27 cellular contexts compared by ENCODE assay signal in genomic region chr17:36542755-36543154, GRCh38. TPM values are rescaled to one million over a fixed set of nuclear protein-coding genes. Genes with fewer than 3 reads are reported as not detected.
A peak's percentile ranks its signal among the peaks of the same experiment; 100 is the strongest.
DNase-seq lines count a peak whose midpoint lies in the region; TF ChIP-seq lines count a peak whose summit lies in the region.
"Had no signal": no experiment of that assay in that cellular context is flagged by ENCODE, and none has a peak within 500 bp of the region (broad histone marks: within the 10 kb centered on the region; RNA-seq: fewer than 3 reads in every experiment).

No MANE protein-coding gene starts in this region.

- peaks cover 27% of the 10 kb centered on the region for H3F3A ChIP-seq in MM.1S (ENCODE audit: insufficient read depth, low read length)

- 0 out of 20 replicates have a peak overlapping the region, but pooled peaks of 1 of the 10 experiments have one; percentile 93 for H3K4me3 ChIP-seq in BLaER1 treated with 17β-estradiol and CSF1 and Interleukin-3, amounts not matched to agents 10 nM and 100 nM
- H3K4me3 ChIP-seq in MM.1S (ENCODE audit: low read length) = no peak overlapping the region
- H3K4me3 ChIP-seq: thyroid gland had no signal

- no peaks in the 10 kb centered on the region for H3K9me2 ChIP-seq in MM.1S (replicated peaks; ENCODE audit: insufficient read depth, low read length)

- H3K9ac ChIP-seq in BLaER1 treated with 17β-estradiol and CSF1 and Interleukin-3, amounts not matched to agents 10 nM and 100 nM = peak overlapping the region in 3 of 11 experiments; percentile 99 to 100 (median 99); a peak in 3 of 22 replicates
- no peak overlapping the region for H3K9ac ChIP-seq in MM.1S (ENCODE audit: low read length)

- no peaks in the 10 kb centered on the region for H3K27me3 ChIP-seq in BLaER1 treated with 17β-estradiol and CSF1 and Interleukin-3, amounts not matched to agents 10 nM and 100 nM
- H3K27me3 ChIP-seq in MM.1S (replicated peaks; ENCODE audit: insufficient read depth, low read length) = no peaks in the 10 kb centered on the region
- H3K27me3 ChIP-seq: ascending aorta, gastrocnemius medialis, thyroid gland had no signal

- no peaks in the 10 kb centered on the region for H3K9me3 ChIP-seq in BLaER1 treated with 17β-estradiol and CSF1 and Interleukin-3, amounts not matched to agents 10 nM and 100 nM (replicated peaks in 1 of 11)
- H3K9me3 ChIP-seq in MM.1S (replicated peaks; ENCODE audit: insufficient read depth, low read length) = no peaks in the 10 kb centered on the region
- H3K9me3 ChIP-seq: ascending aorta, gastrocnemius medialis, prostate gland, thyroid gland had no signal

- no peak for TF ChIP-seq CTCF in MM.1S (IDR thresholded peaks at IDR 0.05; ENCODE audit: low read length)

- no peak overlapping the region for H2AFZ ChIP-seq in MM.1S (ENCODE audit: low read length)

- H3K27ac ChIP-seq in BLaER1 treated with 17β-estradiol and CSF1 and Interleukin-3, amounts not matched to agents 10 nM and 100 nM = peak overlapping the region in 2 of 11 experiments; percentile 100; a peak in 1 of 22 replicates
- no peak overlapping the region for H3K27ac ChIP-seq in MM.1S (ENCODE audit: low read length)
- H3K27ac ChIP-seq: thyroid gland had no signal

- peaks cover 19% of the 10 kb centered on the region for H3K4me1 Mint-ChIP-seq in activated CD4-positive, alpha-beta T cell treated with anti-CD3 and anti-CD28 coated beads, Interleukin-2, amount 10 ng/mL, durations not matched to agents 24 days and 14 days
- peaks cover 9% of the 10 kb centered on the region for H3K4me1 Mint-ChIP-seq in dendritic cell treated with granulocyte-macrophage colony-stimulating factor and Interleukin-4, amounts not matched to agents 40 ng/mL and 50 ng/mL, for 4 days (ENCODE audit: low read depth)

- H3K4me1 ChIP-seq in BLaER1 treated with 17β-estradiol and CSF1 and Interleukin-3, amounts not matched to agents 10 nM and 100 nM = peaks cover 17 to 27% (median 22%) of the 10 kb centered on the region in 10 experiments
- peaks cover 17% of the 10 kb centered on the region for H3K4me1 ChIP-seq in MM.1S (ENCODE audit: low read length)

- no peaks in the 10 kb centered on the region for H3K9me3 Mint-ChIP-seq in activated CD4-positive, alpha-beta T cell treated with anti-CD3 and anti-CD28 coated beads, Interleukin-2, amount 10 ng/mL, durations not matched to agents 24 days and 14 days
- H3K9me3 Mint-ChIP-seq in dendritic cell treated with granulocyte-macrophage colony-stimulating factor and Interleukin-4, amounts not matched to agents 40 ng/mL and 50 ng/mL, for 4 days = no peaks in the 10 kb centered on the region

- H3K27ac Mint-ChIP-seq in activated CD4-positive, alpha-beta T cell treated with anti-CD3 and anti-CD28 coated beads, Interleukin-2, amount 10 ng/mL, durations not matched to agents 24 days and 14 days = no peak overlapping the region
- H3K27ac Mint-ChIP-seq in dendritic cell treated with granulocyte-macrophage colony-stimulating factor and Interleukin-4, amounts not matched to agents 40 ng/mL and 50 ng/mL, for 4 days = peak overlapping the region; percentile 99

- peaks cover 41% of the 10 kb centered on the region for H3K79me2 ChIP-seq in MM.1S (ENCODE audit: low read length)

- H4K20me1 ChIP-seq in BLaER1 treated with 17β-estradiol and CSF1 and Interleukin-3, amounts not matched to agents 10 nM and 100 nM = peaks cover 21 to 24% (median 22%) of the 10 kb centered on the region in 11 experiments
- peaks cover 13% of the 10 kb centered on the region for H4K20me1 ChIP-seq in MM.1S (ENCODE audit: insufficient read depth, low read length)

- H3K4me3 Mint-ChIP-seq in activated CD4-positive, alpha-beta T cell treated with anti-CD3 and anti-CD28 coated beads, Interleukin-2, amount 10 ng/mL, durations not matched to agents 24 days and 14 days = no peak overlapping the region
- no peak overlapping the region for H3K4me3 Mint-ChIP-seq in dendritic cell treated with granulocyte-macrophage colony-stimulating factor and Interleukin-4, amounts not matched to agents 40 ng/mL and 50 ng/mL, for 4 days

- H3K36me3 Mint-ChIP-seq in activated CD4-positive, alpha-beta T cell treated with anti-CD3 and anti-CD28 coated beads, Interleukin-2, amount 10 ng/mL, durations not matched to agents 24 days and 14 days (ENCODE audit: low read depth) = peaks cover 30% of the 10 kb centered on the region
- peaks cover 49% of the 10 kb centered on the region for H3K36me3 Mint-ChIP-seq in dendritic cell treated with granulocyte-macrophage colony-stimulating factor and Interleukin-4, amounts not matched to agents 40 ng/mL and 50 ng/mL, for 4 days (ENCODE audit: low read depth)

- intact Hi-C loops in activated CD4-positive, alpha-beta T cell treated with anti-CD3 and anti-CD28 coated beads, Interleukin-2, amount 10 ng/mL, durations not matched to agents 24 days and 14 days (cut with micrococcal nuclease) = loop anchor here (10.0 kb wide), 3 partner anchors 182 to 958 kb away; partner anchors contain the start of genes AATF and AP2B1
- intact Hi-C loops in dendritic cell treated with granulocyte-macrophage colony-stimulating factor and Interleukin-4, amounts not matched to agents 40 ng/mL and 50 ng/mL, for 4 days (cut with micrococcal nuclease) = loop anchor here (5.0 kb wide), 1 partner anchor 405 kb away; the partner anchor contains the start of gene AATF

- peaks cover 24 to 52% (median 41%) of the 10 kb centered on the region in 11 experiments for H3K36me3 ChIP-seq in BLaER1 treated with 17β-estradiol and CSF1 and Interleukin-3, amounts not matched to agents 10 nM and 100 nM
- peaks cover 5% of the 10 kb centered on the region; the same call in 1 of the 2 replicates for H3K36me3 ChIP-seq in MM.1S (replicated peaks; ENCODE audit: insufficient read depth, low read length)
- H3K36me3 ChIP-seq: prostate gland, thyroid gland had no signal

- DNase-seq in activated CD4-positive, alpha-beta T cell treated with anti-CD3 and anti-CD28 coated beads, Interleukin-2, amount 10 ng/mL, durations not matched to agents 24 days and 14 days = peak; percentile 52
- no peak for DNase-seq in activated CD4-positive, alpha-beta T cell treated with anti-CD3 and anti-CD28 coated beads, Interleukin-2, amount 50 U/mL, for 48 hours
- DNase-seq in MM.1S (no peak), NCI-H2196 treated with DMSO at 0.1 percent for 48 hours (lab: John Stamatoyannopoulos, UW; ENCODE audit: unreplicated experiment) (no peak), GF-D8 (lab: John Stamatoyannopoulos, UW) (no peak)
- DNase-seq in effector CD8-positive, alpha-beta T cell (lab: John Stamatoyannopoulos, UW) = no peak
- DNase-seq: 8988T; activated CD4-positive, CD25-positive, alpha-beta regulatory T cell treated with anti-CD3 and anti-CD28 coated beads, Interleukin-2, amount 50 U/mL, for 72 hours; activated naive CD4-positive, alpha-beta T cell treated with Interleukin-2 at 50 U/mL for 16 hours; cerebellar nuclear complex; COR-L47; effector CD4-positive, alpha-beta T cell; gastrocnemius medialis; hypothalamus; NCI-H1092; NCI-H1930; NCI-H2227 treated with DMSO at 0.1 percent for 48 hours; NCI-H748 treated with DMSO at 0.1 percent for 48 hours; Right ventricle myocardium superior; small intestine; stimulated activated CD4-positive, alpha-beta T cell treated with anti-CD3 and anti-CD28 coated beads, Interleukin-2, amount 100 ng/mL, for 48 hours; stimulated activated naive CD4-positive, alpha-beta T cell; thyroid gland had no signal

- peak overlapping the region in 9 of 11 experiments; percentile 72 to 94 (median 91); a peak in 17 of 22 replicates for H3K4me2 ChIP-seq in BLaER1 treated with 17β-estradiol and CSF1 and Interleukin-3, amounts not matched to agents 10 nM and 100 nM
- H3K4me2 ChIP-seq in MM.1S (ENCODE audit: low read depth, low read length) = peak overlapping the region; percentile 77; the same call in 1 of the 2 replicates

- H3K27me3 Mint-ChIP-seq in activated CD4-positive, alpha-beta T cell treated with anti-CD3 and anti-CD28 coated beads, Interleukin-2, amount 10 ng/mL, durations not matched to agents 24 days and 14 days = no peaks in the 10 kb centered on the region
- no peaks in the 10 kb centered on the region for H3K27me3 Mint-ChIP-seq in dendritic cell treated with granulocyte-macrophage colony-stimulating factor and Interleukin-4, amounts not matched to agents 40 ng/mL and 50 ng/mL, for 4 days

RNA-seq across cellular contexts. Expression of gene GGNBP2, which starts 2.0 kb away (rescaled TPM):
- 70.2 and 75.3 TPM in 2 replicates for total RNA-seq in activated CD4-positive, alpha-beta T cell treated with anti-CD3 and anti-CD28 coated beads, Interleukin-2, amount 10 ng/mL, durations not matched to agents 24 days and 14 days

RNA-seq across cellular contexts. Expression of gene PIGW, which starts 8.0 kb away (rescaled TPM):
- 30.4 and 30.5 TPM in 2 replicates for total RNA-seq in activated CD4-positive, alpha-beta T cell treated with anti-CD3 and anti-CD28 coated beads, Interleukin-2, amount 10 ng/mL, durations not matched to agents 24 days and 14 days

RNA-seq across cellular contexts. Expression of gene MYO19, which starts 8.1 kb away (rescaled TPM):
- 167 and 172 TPM in 2 replicates for total RNA-seq in activated CD4-positive, alpha-beta T cell treated with anti-CD3 and anti-CD28 coated beads, Interleukin-2, amount 10 ng/mL, durations not matched to agents 24 days and 14 days

RNA-seq across cellular contexts. Expression of gene DHRS11, which starts 48.9 kb away (rescaled TPM):
- total RNA-seq in activated CD4-positive, alpha-beta T cell treated with anti-CD3 and anti-CD28 coated beads, Interleukin-2, amount 10 ng/mL, durations not matched to agents 24 days and 14 days = 17.9 and 18.0 TPM in 2 replicates

RNA-seq across cellular contexts. Expression of gene ZNHIT3, which starts 56.3 kb away (rescaled TPM):
- 47.3 and 48.5 TPM in 2 replicates for total RNA-seq in activated CD4-positive, alpha-beta T cell treated with anti-CD3 and anti-CD28 coated beads, Interleukin-2, amount 10 ng/mL, durations not matched to agents 24 days and 14 days
